In the genomic region with DNA sequence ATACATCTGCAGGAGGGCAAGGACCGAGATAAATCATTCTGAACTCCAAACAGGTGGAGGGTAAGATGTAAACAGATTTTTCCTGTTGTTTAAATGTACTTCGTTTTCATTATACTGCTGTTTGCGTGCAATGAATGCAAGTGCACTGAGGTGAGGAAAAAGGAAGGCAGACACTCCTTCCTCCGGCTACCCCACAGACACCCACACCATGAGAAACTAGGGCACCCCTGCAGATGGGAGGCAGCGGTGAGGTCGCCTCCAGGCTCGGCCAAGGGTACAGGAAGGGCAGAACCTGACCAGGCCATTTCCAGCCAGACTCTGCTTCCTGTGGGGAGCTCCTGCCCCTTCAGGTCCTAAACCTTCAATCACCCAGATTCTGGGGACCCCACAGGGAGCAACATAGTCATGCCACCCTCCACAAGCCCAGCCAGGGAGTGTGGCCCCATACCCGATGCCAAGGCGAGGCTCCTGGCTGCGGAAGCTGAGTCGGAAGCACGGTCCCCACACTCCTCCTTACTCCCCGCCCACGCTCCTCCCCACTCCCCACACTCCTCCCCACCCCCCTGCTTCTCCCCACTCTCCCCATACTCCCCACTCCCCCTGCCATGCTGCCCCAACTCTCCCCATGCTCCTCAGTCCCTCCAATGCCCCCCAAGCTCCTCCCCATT, we compare ENCODE assay signal across 13 cellular contexts.
DNase-seq lines count a peak whose midpoint lies in the region; ATAC-seq and TF ChIP-seq lines count a peak whose summit lies in the region.
"Had no signal": no experiment of that assay in that cellular context is flagged by ENCODE, and none has a peak within 500 bp of the region (broad histone marks: within the 10 kb centered on the region; RNA-seq: fewer than 3 reads in every experiment).

No MANE protein-coding gene starts in this region.

- peaks cover 15% of the 10 kb centered on the region for H3K4me1 Mint-ChIP-seq in central memory CD8-positive, alpha-beta T cell

- peak; percentile 39 for ATAC-seq in GM18909 (IDR thresholded peaks at IDR 0.05; ENCODE audit: poor library complexity, unreplicated experiment)
- ATAC-seq in central memory CD8-positive, alpha-beta T cell (replicated peaks; ENCODE audit: extremely low read depth, poor library complexity, severe bottlenecking): no peak
- ATAC-seq: left colon had no signal

- H3K27ac Mint-ChIP-seq in central memory CD8-positive, alpha-beta T cell (ENCODE audit: low read depth): no peak overlapping the region

- peaks cover 17% of the 10 kb centered on the region for H3K27me3 Mint-ChIP-seq in central memory CD8-positive, alpha-beta T cell

- H3K4me3 Mint-ChIP-seq in central memory CD8-positive, alpha-beta T cell: peak overlapping the region; percentile 49

- no peaks in the 10 kb centered on the region for H3K9me3 Mint-ChIP-seq in central memory CD8-positive, alpha-beta T cell
- H3K9me3 Mint-ChIP-seq: activated naive CD4-positive, alpha-beta T cell treated with anti-CD3 and anti-CD28 coated beads, Interleukin-2, amount 50 U/mL, for 72 hours had no signal

- TF ChIP-seq POLR2A in Raji (IDR thresholded peaks at IDR 0.05; ENCODE audit: insufficient read depth, low read depth, low read length): peak; percentile 46; the same call in 1 of the 2 replicates

- no peak for DNase-seq in central memory CD8-positive, alpha-beta T cell (ENCODE audit: low spot score in 2 of 2)
- DNase-seq in stimulated activated CD4-positive, alpha-beta T cell treated with anti-CD3 and anti-CD28 coated beads, Interleukin-4, amount 100 ng/mL, for 1 hour: peak; percentile 15
- DNase-seq in Ammon's horn (ENCODE audit: low spot score): no peak
- no peak for DNase-seq in UCSD-AML1 (lab: John Stamatoyannopoulos, UW; ENCODE audit: unreplicated experiment)
- no peak for DNase-seq in NCI-H1417 treated with DMSO at 0.1 percent for 48 hours (lab: John Stamatoyannopoulos, UW)
- DNase-seq: GOT3, left colon, NCI-H1417, SIG-M5, testis had no signal

- no peaks in the 10 kb centered on the region for H3K36me3 Mint-ChIP-seq in central memory CD8-positive, alpha-beta T cell (ENCODE audit: insufficient read depth)
- H3K36me3 Mint-ChIP-seq: activated naive CD4-positive, alpha-beta T cell treated with anti-CD3 and anti-CD28 coated beads, Interleukin-2, amount 50 U/mL, for 72 hours had no signal
